ENCODE assay signal across 14 cellular contexts in the genomic region with DNA sequence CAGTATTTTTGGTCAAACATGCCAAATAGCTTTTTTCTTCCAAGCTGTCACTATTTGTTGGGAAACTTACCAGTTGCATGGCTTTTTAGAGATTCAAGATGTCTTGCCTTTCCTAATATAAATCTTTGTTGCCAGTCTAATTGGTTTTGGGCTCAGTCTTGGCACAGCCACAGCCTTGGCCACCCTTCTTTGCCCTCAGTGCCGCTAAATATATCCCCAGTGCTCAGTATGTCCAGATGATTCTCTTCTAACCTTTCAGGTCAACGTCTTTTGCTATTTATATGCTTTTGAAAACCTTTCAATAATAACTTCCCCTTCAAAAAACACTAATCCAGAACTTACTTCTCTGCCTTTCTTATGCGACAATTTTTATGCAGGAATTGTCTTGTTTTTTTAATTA.
DNase-seq lines count a peak whose midpoint lies in the region; ATAC-seq and TF ChIP-seq lines count a peak whose summit lies in the region.
"Had no signal": no experiment of that assay in that cellular context is flagged by ENCODE, and none has a peak within 500 bp of the region (broad histone marks: within the 10 kb centered on the region; RNA-seq: fewer than 3 reads in every experiment).

No MANE protein-coding gene starts in this region.

- H3K4me3 ChIP-seq in heart left ventricle, result no peak overlapping the region
- H3K4me3 ChIP-seq in psoas muscle, result no peak overlapping the region
- no peak overlapping the region for H3K4me3 ChIP-seq in endodermal cell (ENCODE audit: low read length)
- H3K4me3 ChIP-seq: HAP-1 had no signal

- DNase-seq in heart left ventricle (no peak), left cardiac atrium (no peak), NCI-H446 treated with DMSO at 0.1 percent for 48 hours (lab: John Stamatoyannopoulos, UW) (peak; percentile 45), psoas muscle (no peak), endodermal cell (no peak)
- DNase-seq: C1 segment of cervical spinal cord; Caco-2; CD4-positive, alpha-beta memory T cell; DMS153; DND-41; GOT3; HFFc6 had no signal

- no peak overlapping the region for H3K27ac Mint-ChIP-seq in endodermal cell
- H3K27ac Mint-ChIP-seq: CD4-positive, alpha-beta memory T cell; HFFc6 had no signal

- no peaks in the 10 kb centered on the region for H3K4me1 Mint-ChIP-seq in endodermal cell
- H3K4me1 Mint-ChIP-seq: CD4-positive, alpha-beta memory T cell had no signal

- peaks cover 5% of the 10 kb centered on the region for H3K27me3 Mint-ChIP-seq in endodermal cell (ENCODE audit: insufficient read depth)
- H3K27me3 Mint-ChIP-seq: CD4-positive, alpha-beta memory T cell had no signal

- no peaks in the 10 kb centered on the region for H3K27me3 ChIP-seq in heart left ventricle
- no peaks in the 10 kb centered on the region for H3K27me3 ChIP-seq in psoas muscle (ENCODE audit: insufficient read depth in 3 of 3, low read length in 2 of 3)
- no peaks in the 10 kb centered on the region for H3K27me3 ChIP-seq in endodermal cell (ENCODE audit: control insufficient read depth, insufficient read depth, low read length, poor library complexity, severe bottlenecking)

- TF ChIP-seq POLR2A in heart left ventricle (IDR thresholded peaks at IDR 0.05), result no peak

- no peaks in the 10 kb centered on the region for H3K36me3 ChIP-seq in heart left ventricle
- H3K36me3 ChIP-seq in psoas muscle (ENCODE audit: insufficient read depth in 1 of 2, low read depth in 1 of 2), result no peaks in the 10 kb centered on the region
- no peaks in the 10 kb centered on the region for H3K36me3 ChIP-seq in endodermal cell (ENCODE audit: control insufficient read depth, insufficient read depth, low read length)
- H3K36me3 ChIP-seq: HAP-1 had no signal

- H3K36me3 Mint-ChIP-seq in endodermal cell (ENCODE audit: low read depth), result no peaks in the 10 kb centered on the region
- H3K36me3 Mint-ChIP-seq: CD4-positive, alpha-beta memory T cell had no signal

- H3K27ac ChIP-seq in heart left ventricle, result no peak overlapping the region
- H3K27ac ChIP-seq in psoas muscle, result peak overlapping the region; percentile 42
- H3K27ac ChIP-seq in endodermal cell (ENCODE audit: low read depth, low read length), result no peak overlapping the region

- peaks cover 9% of the 10 kb centered on the region for H3K9me3 Mint-ChIP-seq in endodermal cell
- H3K9me3 Mint-ChIP-seq: HFFc6 had no signal

- intact Hi-C loops in heart left ventricle (cut with DNase I) (no loop called here), left cardiac atrium (cut with DNase I) (no loop called here), psoas muscle (cut with DNase I) (no loop called here)

- WGBS in heart left ventricle, 4 donors, result 38 to 63% (median 43%) methylated on average over 3 of the region's 3 CpGs
- WGBS in psoas muscle, 3 donors, result 12 to 27% (median 15%) methylated on average over 3 of the region's 3 CpGs
- WGBS in endodermal cell (ENCODE audit: insufficient coverage in 1 of 2, insufficient read length in 1 of 2), 2 experiments, result 87 to 90% methylated on average over 2 to 3 of the region's 3 CpGs

- H3K4me3 Mint-ChIP-seq in endodermal cell, result no peak overlapping the region
- H3K4me3 Mint-ChIP-seq: CD4-positive, alpha-beta memory T cell; HFFc6 had no signal

- TF ChIP-seq CTCF in heart left ventricle (IDR thresholded peaks at IDR 0.05) (no peak), psoas muscle (IDR thresholded peaks at IDR 0.05) (no peak), endodermal cell (conservative IDR thresholded peaks at IDR 0.05) (no peak)

- ATAC-seq in heart left ventricle (peak; percentile 75 to 88 (median 83)), left cardiac atrium (no peak), psoas muscle (peak in 3 of 4 donors; percentile 81 to 86 (median 84)), HG03378 (IDR thresholded peaks at IDR 0.05; ENCODE audit: unreplicated experiment) (no peak)

- H3K9me3 ChIP-seq in heart left ventricle, result no peaks in the 10 kb centered on the region
- H3K9me3 ChIP-seq in psoas muscle, result peaks cover 3% of the 10 kb centered on the region
- no peaks in the 10 kb centered on the region for H3K9me3 ChIP-seq in endodermal cell (ENCODE audit: control insufficient read depth, low read length)
- H3K9me3 ChIP-seq: Caco-2, HAP-1 had no signal

- H3K4me1 ChIP-seq in heart left ventricle (peaks cover 0 to 9% (median 0%) of the 10 kb centered on the region in 12 donors), psoas muscle (peaks cover 17% of the 10 kb centered on the region), endodermal cell (ENCODE audit: control insufficient read depth, insufficient read depth, low read length) (no peaks in the 10 kb centered on the region)
- H3K4me1 ChIP-seq: Caco-2, HAP-1 had no signal

- no peak overlapping the region for H3K9ac ChIP-seq in endodermal cell (ENCODE audit: extremely low read depth, low read length, poor library complexity, severe bottlenecking)

Comparison
In these comparisons a context has a peak if more than half of its experiments do, and no peak if none do; other contexts are left out.
1. ATAC-seq: peak in heart left ventricle (4 of 4) and psoas muscle (3 of 4); none in left cardiac atrium (0 of 2) and HG03378 (single experiment).